In genomic region chr1:66197785-66198184, GRCh38 we compare ENCODE assay signal across 27 cellular contexts.
DNase-seq lines count a peak whose midpoint lies in the region; FAIRE-seq and TF ChIP-seq lines count a peak whose summit lies in the region.
"Had no signal": no experiment of that assay in that cellular context is flagged by ENCODE, and none has a peak within 500 bp of the region (broad histone marks: within the 10 kb centered on the region; RNA-seq: fewer than 3 reads in every experiment).

No MANE protein-coding gene starts in this region.

- in situ Hi-C loops in GM13977 (cut with MboI; ENCODE audit: low pct_unique_long_range_greater_than_20kb, low sequenced_read_pairs, unreplicated experiment), result no loop called here

- DNase-seq in EH (ENCODE audit: low read depth) (peak; percentile 18), astrocyte of the hippocampus (ENCODE audit: low read depth, low spot score) (peak; percentile 72), superior temporal gyrus (ENCODE audit: extremely low spot score) (peak; percentile 69), T1000 (lab: John Stamatoyannopoulos, UW) (no peak), GM13977 (ENCODE audit: low spot score) (no peak), frontal cortex (ENCODE audit: low spot score in 2 of 2) (no peak)
- DNase-seq: activated CD4-positive, alpha-beta T cell treated with anti-CD3 and anti-CD28 coated beads for 36 hours; activated gamma-delta T cell treated with Interleukin-2 at 50 U/mL for 16 hours; activated T-cell treated with anti-CD3 and anti-CD28 coated beads, Interleukin-2, amount 50 U/mL, for 1 hour; adrenal gland; CD4-positive, CD25-positive, alpha-beta regulatory T cell; DMS 273 treated with DMSO at 0.1 percent for 48 hours; GDM1; glutamatergic neuron; HFFc6; KG1; kidney; MM.1S; NCI-H146; NCI-H2171; NCI-H526; psoas muscle; SIG-M5; T-cell had no signal

- no peak for FAIRE-seq in frontal cortex (lab: Jason Lieb, UNC)
- FAIRE-seq: bronchial epithelial cell, kidney had no signal

- peak overlapping the region; percentile 9 for H3K27ac ChIP-seq in layer of hippocampus (ENCODE audit: low read depth, low read length)
- H3K27ac ChIP-seq: adrenal gland, neutrophil, psoas muscle had no signal

- no peaks in the 10 kb centered on the region for H3K27me3 ChIP-seq in layer of hippocampus (ENCODE audit: control insufficient read depth, insufficient read depth, low read length)
- H3K27me3 ChIP-seq: adrenal gland, neutrophil had no signal

- no peak for TF ChIP-seq CTCF in GM13977 (IDR thresholded peaks at IDR 0.05; ENCODE audit: extremely low read depth, insufficient read depth, missing control alignments)

Comparison
In these comparisons a context has a peak if more than half of its experiments do, and no peak if none do; other contexts are left out.
1. DNase-seq: peak in EH (single experiment), astrocyte of the hippocampus (single experiment) and superior temporal gyrus (single experiment); none in T1000 (single experiment), GM13977 (single experiment) and frontal cortex (0 of 2).